ENCODE assay signal across 12 cellular contexts in the genomic region with DNA sequence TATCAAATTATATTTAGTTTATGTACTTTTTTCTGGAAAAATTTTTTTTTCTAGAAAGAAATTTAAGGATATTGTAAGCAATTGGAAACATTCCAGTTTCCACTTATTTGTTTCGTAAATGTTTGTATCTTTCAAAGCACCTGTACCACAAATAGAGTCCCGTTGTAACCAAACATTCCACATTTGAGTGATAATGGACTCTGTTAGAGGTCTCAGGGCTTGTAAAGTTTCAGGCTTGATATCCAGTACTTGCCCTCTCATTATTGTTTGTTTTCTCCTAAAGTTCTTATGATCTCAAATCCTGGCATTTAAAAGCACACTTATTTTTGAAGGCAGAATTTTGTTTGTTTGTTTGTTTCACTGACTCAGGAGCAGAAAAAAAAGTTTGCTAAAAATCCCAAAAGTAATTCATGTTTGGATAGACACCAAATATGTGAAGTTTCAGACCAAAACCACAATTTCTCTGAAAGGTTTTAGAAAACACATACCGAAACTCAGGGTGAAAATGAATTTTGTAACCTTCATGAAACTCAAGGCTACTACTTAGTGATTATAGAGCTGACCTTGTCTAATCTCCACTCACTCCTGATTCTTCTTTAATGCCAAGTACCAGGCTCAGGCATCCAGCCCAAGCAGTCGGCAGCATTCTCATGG. TPM values are rescaled to one million over a fixed set of nuclear protein-coding genes. Genes with fewer than 3 reads are reported as not detected.
DNase-seq lines count a peak whose midpoint lies in the region; ATAC-seq lines count a peak whose summit lies in the region.
"Had no signal": no experiment of that assay in that cellular context is flagged by ENCODE, and none has a peak within 500 bp of the region (broad histone marks: within the 10 kb centered on the region; RNA-seq: fewer than 3 reads in every experiment).

No MANE protein-coding gene starts in this region.

- H3K4me1 Mint-ChIP-seq in T-helper 2 cell treated with Interferon-gamma antibody and Interleukin-4, amounts not matched to agents 5 μg/mL and 100 μg/mL, for 36 hours (ENCODE audit: low read depth), result peaks cover 3% of the 10 kb centered on the region
- peaks cover 7% of the 10 kb centered on the region for H3K4me1 Mint-ChIP-seq in activated T-helper 2 cell treated with anti-CD3 and anti-CD28 coated beads, Interferon-gamma antibody, Interleukin-2, Interleukin-4, amounts not matched to agents 10 μg/mL and 5 μg/mL and 100 μg/mL, durations not matched to agents 14 hours and 24 hours and 36 hours (ENCODE audit: low read depth)

- no peak for DNase-seq in kidney tubule cell (ENCODE audit: low spot score)
- DNase-seq in DMS53 treated with DMSO at 0.1 percent for 48 hours (lab: John Stamatoyannopoulos, UW; ENCODE audit: unreplicated experiment), result no peak
- DNase-seq in T-helper 2 cell treated with Interferon-gamma antibody and Interleukin-4, amounts not matched to agents 5 μg/mL and 100 μg/mL, for 36 hours (ENCODE audit: low spot score), result no peak
- DNase-seq in activated T-helper 2 cell treated with anti-CD3 and anti-CD28 coated beads, Interferon-gamma antibody, Interleukin-2, Interleukin-4, amounts not matched to agents 10 μg/mL and 5 μg/mL and 100 μg/mL, durations not matched to agents 14 hours and 24 hours and 36 hours (ENCODE audit: low spot score), result no peak
- DNase-seq: activated T-cell treated with anti-CD3 and anti-CD28 coated beads, Interleukin-2, amount 50 U/mL, for 48 hours; H9; NCI-H2171 had no signal

- ATAC-seq in GM18499 (IDR thresholded peaks at IDR 0.05; ENCODE audit: insufficient read depth, unreplicated experiment), result peak; percentile 76
- ATAC-seq in GM19455 (IDR thresholded peaks at IDR 0.05; ENCODE audit: unreplicated experiment), result peak; percentile 89
- ATAC-seq in HG02798 (IDR thresholded peaks at IDR 0.05; ENCODE audit: poor library complexity, unreplicated experiment), result peak; percentile 91
- ATAC-seq in HG03439 (IDR thresholded peaks at IDR 0.05; ENCODE audit: unreplicated experiment), result peak; percentile 88
- ATAC-seq: esophagus mucosa had no signal

- intact Hi-C loops in activated T-helper 2 cell treated with anti-CD3 and anti-CD28 coated beads, Interferon-gamma antibody, Interleukin-2, Interleukin-4, amounts not matched to agents 10 μg/mL and 5 μg/mL and 100 μg/mL, durations not matched to agents 14 hours and 24 hours and 36 hours (cut with micrococcal nuclease), result no loop called here

- H3K36me3 Mint-ChIP-seq in T-helper 2 cell treated with Interferon-gamma antibody and Interleukin-4, amounts not matched to agents 5 μg/mL and 100 μg/mL, for 36 hours (ENCODE audit: low read depth), result no peaks in the 10 kb centered on the region
- H3K36me3 Mint-ChIP-seq in activated T-helper 2 cell treated with anti-CD3 and anti-CD28 coated beads, Interferon-gamma antibody, Interleukin-2, Interleukin-4, amounts not matched to agents 10 μg/mL and 5 μg/mL and 100 μg/mL, durations not matched to agents 14 hours and 24 hours and 36 hours (ENCODE audit: low read depth), result no peaks in the 10 kb centered on the region

- H3K27me3 Mint-ChIP-seq in T-helper 2 cell treated with Interferon-gamma antibody and Interleukin-4, amounts not matched to agents 5 μg/mL and 100 μg/mL, for 36 hours (ENCODE audit: low read depth), result peaks cover 23% of the 10 kb centered on the region
- peaks cover 23% of the 10 kb centered on the region for H3K27me3 Mint-ChIP-seq in activated T-helper 2 cell treated with anti-CD3 and anti-CD28 coated beads, Interferon-gamma antibody, Interleukin-2, Interleukin-4, amounts not matched to agents 10 μg/mL and 5 μg/mL and 100 μg/mL, durations not matched to agents 14 hours and 24 hours and 36 hours (ENCODE audit: low read depth)

- no peak overlapping the region for H3K4me3 Mint-ChIP-seq in T-helper 2 cell treated with Interferon-gamma antibody and Interleukin-4, amounts not matched to agents 5 μg/mL and 100 μg/mL, for 36 hours
- no peak overlapping the region for H3K4me3 Mint-ChIP-seq in activated T-helper 2 cell treated with anti-CD3 and anti-CD28 coated beads, Interferon-gamma antibody, Interleukin-2, Interleukin-4, amounts not matched to agents 10 μg/mL and 5 μg/mL and 100 μg/mL, durations not matched to agents 14 hours and 24 hours and 36 hours (ENCODE audit: low read depth)
- H3K4me3 Mint-ChIP-seq: H9 had no signal

- H3K27ac Mint-ChIP-seq in T-helper 2 cell treated with Interferon-gamma antibody and Interleukin-4, amounts not matched to agents 5 μg/mL and 100 μg/mL, for 36 hours, result no peak overlapping the region
- H3K27ac Mint-ChIP-seq in activated T-helper 2 cell treated with anti-CD3 and anti-CD28 coated beads, Interferon-gamma antibody, Interleukin-2, Interleukin-4, amounts not matched to agents 10 μg/mL and 5 μg/mL and 100 μg/mL, durations not matched to agents 14 hours and 24 hours and 36 hours, result no peak overlapping the region

- H3K9me3 Mint-ChIP-seq in T-helper 2 cell treated with Interferon-gamma antibody and Interleukin-4, amounts not matched to agents 5 μg/mL and 100 μg/mL, for 36 hours, result no peaks in the 10 kb centered on the region
- H3K9me3 Mint-ChIP-seq in activated T-helper 2 cell treated with anti-CD3 and anti-CD28 coated beads, Interferon-gamma antibody, Interleukin-2, Interleukin-4, amounts not matched to agents 10 μg/mL and 5 μg/mL and 100 μg/mL, durations not matched to agents 14 hours and 24 hours and 36 hours, result no peaks in the 10 kb centered on the region

RNA-seq across cellular contexts. Expression of gene TMEM192, which starts 5.7 kb away (rescaled TPM):
- total RNA-seq in activated T-helper 2 cell treated with anti-CD3 and anti-CD28 coated beads, Interferon-gamma antibody, Interleukin-2, Interleukin-4, amounts not matched to agents 10 μg/mL and 5 μg/mL and 100 μg/mL, durations not matched to agents 14 hours and 24 hours and 36 hours, result 13.4 and 14.4 TPM in 2 replicates
